Comparison of ENCODE assay signal across 1 cellular context in the genomic region with DNA sequence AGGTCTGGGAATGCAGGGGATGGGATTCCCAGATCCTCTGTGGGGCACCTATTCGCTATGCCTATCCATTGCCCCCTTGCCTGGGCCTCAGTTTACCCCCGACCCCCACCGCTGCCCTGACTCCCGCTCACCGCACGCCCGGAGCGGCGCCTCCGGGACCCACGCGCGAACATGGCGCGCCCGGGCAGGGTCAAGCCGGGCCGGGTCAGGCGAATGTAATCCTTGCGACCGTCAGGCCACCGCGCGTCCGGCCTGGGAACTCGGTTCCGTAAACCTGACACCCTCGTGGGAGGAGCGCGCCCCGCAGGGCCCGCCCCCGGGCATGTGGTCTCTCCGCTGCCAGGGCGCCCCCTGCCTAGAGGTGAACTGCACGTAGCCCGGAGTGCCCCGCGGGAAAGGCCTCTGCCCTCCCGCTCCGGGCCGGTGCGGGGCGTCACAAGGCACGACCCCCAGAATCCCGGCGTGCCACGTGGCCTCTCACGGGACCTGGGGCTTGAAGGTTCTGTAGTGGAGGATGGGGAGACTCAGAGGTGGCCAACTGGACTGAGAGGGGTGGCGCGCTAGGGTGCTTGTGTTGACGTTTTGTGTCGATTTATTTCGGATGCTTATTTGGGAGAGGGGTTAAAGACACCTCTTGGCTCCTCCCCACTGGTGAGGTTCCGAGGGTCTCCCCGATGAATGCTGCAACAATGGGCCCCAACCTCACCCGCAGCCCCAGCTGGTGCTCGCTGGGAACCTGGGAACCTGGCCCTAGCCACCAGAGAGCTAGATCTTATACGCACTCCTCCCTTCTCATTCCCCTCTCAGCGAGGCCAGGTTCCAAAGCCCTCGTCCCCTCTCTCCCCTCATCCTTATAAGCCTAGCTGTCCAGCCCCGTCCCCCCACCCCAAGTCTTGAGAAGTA.
A peak's percentile ranks its signal among the peaks of the same experiment; 100 is the strongest.
TF ChIP-seq lines count a peak whose summit lies in the region.

Gene PRICKLE3, minus strand, starts transcription at position 249 of the 903 bp plus-strand sequence. Its CDS starts 76 bp downstream, at position 173.

TF ChIP-seq in A549, 52 proteins besides CTCF, POLR2A, EP300 and RAD21 (continued from another document):
- TF ChIP-seq, protein P1, sequence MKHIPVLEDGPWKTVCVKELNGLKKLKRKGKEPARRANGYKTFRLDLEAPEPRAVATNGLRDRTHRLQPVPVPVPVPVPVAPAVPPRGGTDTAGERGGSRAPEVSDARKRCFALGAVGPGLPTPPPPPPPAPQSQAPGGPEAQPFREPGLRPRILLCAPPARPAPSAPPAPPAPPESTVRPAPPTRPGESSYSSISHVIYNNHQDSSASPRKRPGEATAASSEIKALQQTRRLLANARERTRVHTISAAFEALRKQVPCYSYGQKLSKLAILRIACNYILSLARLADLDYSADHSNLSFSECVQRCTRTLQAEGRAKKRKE (CRISPR knock-in tag; IDR thresholded peaks at IDR 0.05; ENCODE audit: low read depth): no peak
- peak; percentile 86; the same call in 1 of the 2 replicates for TF ChIP-seq MYC (IDR thresholded peaks at IDR 0.05; ENCODE audit: borderline replicate concordance, low read length)
- TF ChIP-seq MAZ (IDR thresholded peaks at IDR 0.05; ENCODE audit: borderline replicate concordance, low read depth, low read length): no peak
- peak; percentile 25; the same call in 1 of the 2 replicates for TF ChIP-seq PHF8 (IDR thresholded peaks at IDR 0.05; ENCODE audit: borderline replicate concordance, low read depth)
